Comparison of ENCODE assay signal across 8 cellular contexts in the genomic region with DNA sequence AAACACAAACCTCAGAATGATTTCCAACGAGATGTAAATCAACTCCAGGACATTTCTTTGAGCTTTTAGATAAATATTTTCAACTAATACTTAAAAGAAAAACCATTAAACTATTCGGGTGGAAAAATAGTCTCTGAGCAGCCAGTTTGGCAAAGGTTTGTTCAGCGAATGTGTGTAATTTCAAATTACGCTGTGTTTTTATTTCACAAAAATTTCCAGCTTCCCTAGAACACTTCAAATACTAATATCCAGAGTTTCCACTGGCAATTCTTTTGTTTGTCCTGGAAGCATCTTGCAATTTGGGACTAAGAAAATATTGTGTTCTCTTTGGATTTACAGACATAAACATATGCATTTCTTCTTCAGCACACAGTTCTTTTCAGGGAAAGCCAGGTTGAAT.
"Had no signal": no experiment of that assay in that cellular context is flagged by ENCODE, and none has a peak within 500 bp of the region (broad histone marks: within the 10 kb centered on the region; RNA-seq: fewer than 3 reads in every experiment).

No MANE protein-coding gene starts in this region.

- DNase-seq: GM23248, GOT3, H7, HFFc6, IMR-90 had no signal

- H2AFZ ChIP-seq: GM23248 had no signal

- H3K27ac ChIP-seq: GM23248 had no signal

- H3K9me3 ChIP-seq: HAP-1 had no signal

- H3K4me3 ChIP-seq: GM23248, HAP-1 had no signal

- H3K4me1 ChIP-seq: HAP-1 had no signal

- H3K4me3 Mint-ChIP-seq: HFFc6 had no signal

- ATAC-seq: HCT116 had no signal

- H3K9ac ChIP-seq: GM23248 had no signal

- H3K27ac Mint-ChIP-seq: HFFc6 had no signal

- FAIRE-seq: HTR-8/SVneo had no signal

- H3K36me3 ChIP-seq: HAP-1 had no signal
